ENCODE assay signal across 8 cellular contexts in genomic region chr9:137305060-137305787, GRCh38. TPM values are rescaled to one million over a fixed set of nuclear protein-coding genes. Genes with fewer than 3 reads are reported as not detected.
A peak's percentile ranks its signal among the peaks of the same experiment; 100 is the strongest.
DNase-seq lines count a peak whose midpoint lies in the region; ATAC-seq and TF ChIP-seq lines count a peak whose summit lies in the region.

No MANE protein-coding gene starts in this region.

- TF ChIP-seq POLR2A in GM18505 (IDR thresholded peaks at IDR 0.05; ENCODE audit: borderline replicate concordance, extremely low read depth, insufficient read depth, insufficient read length): no peak

- peak overlapping the region; percentile 99 for H3K27ac ChIP-seq in foreskin keratinocyte

- TF ChIP-seq CTCF in foreskin keratinocyte (conservative IDR thresholded peaks at IDR 0.05): peak; percentile 59

- peak; percentile 39 for ATAC-seq in foreskin keratinocyte
- no peak for ATAC-seq in GM18505 (IDR thresholded peaks at IDR 0.05; ENCODE audit: unreplicated experiment)
- ATAC-seq in HG03045 (IDR thresholded peaks at IDR 0.05; ENCODE audit: unreplicated experiment): no peak
- ATAC-seq in GM19463 (IDR thresholded peaks at IDR 0.05; ENCODE audit: unreplicated experiment): no peak

- H3K27me3 ChIP-seq in foreskin keratinocyte: peaks cover 32% of the 10 kb centered on the region

- peak; percentile 93 for DNase-seq in DMS53 (lab: John Stamatoyannopoulos, UW)
- peak; percentile 82 for DNase-seq in NCI-H2171 (lab: John Stamatoyannopoulos, UW)
- DNase-seq in activated T-helper 1 cell treated with Interleukin-2 at 50 U/mL for 16 hours (ENCODE audit: low read depth): peak; percentile 44
- DNase-seq in foreskin keratinocyte: peak in 1 of 2 donors; percentile 32
- DNase-seq in retina: peak; percentile 71

- H3K4me1 ChIP-seq in foreskin keratinocyte: peaks cover 7% of the 10 kb centered on the region

RNA-seq across cellular contexts. Expression of gene NRARP, which starts 3.2 kb away (rescaled TPM):
- total RNA-seq in foreskin keratinocyte: 0.81 and 1.1 TPM in 2 replicates
- polyA plus RNA-seq in foreskin keratinocyte: 0.76 and 0.96 TPM in 2 replicates

RNA-seq across cellular contexts. Expression of gene TOR4A, which starts 27.7 kb away (rescaled TPM):
- 15.8 and 19.9 TPM in 2 replicates for total RNA-seq in foreskin keratinocyte
- 11.8 and 15.7 TPM in 2 replicates for polyA plus RNA-seq in foreskin keratinocyte

RNA-seq across cellular contexts. Expression of gene NELFB, which starts 50.1 kb away (rescaled TPM):
- total RNA-seq in foreskin keratinocyte: 47.5 and 51.3 TPM in 2 replicates
- 50.3 and 54.3 TPM in 2 replicates for polyA plus RNA-seq in foreskin keratinocyte

RNA-seq across cellular contexts. Expression of gene STPG3, which starts 54.1 kb away (rescaled TPM):
- not detected in 2 replicates for total RNA-seq in foreskin keratinocyte
- polyA plus RNA-seq in foreskin keratinocyte: not detected in 2 replicates
